In genomic region chr11:45997599-45997998, GRCh38 we compare ENCODE assay signal across 1 cellular context.
TF ChIP-seq lines count a peak whose summit lies in the region.

No MANE protein-coding gene starts in this region.

TF ChIP-seq in HEK293, 187 proteins besides CTCF, POLR2A, EP300 and RAD21 (continued from another document):
- TF ChIP-seq ZNF174 (tag by site-specific recombination; IDR thresholded peaks at IDR 0.05) (no peak), ZNF202 (tag by site-specific recombination; IDR thresholded peaks at IDR 0.05; ENCODE audit: borderline replicate concordance) (no peak)
